8 cellular contexts compared by ENCODE assay signal in the genomic region with DNA sequence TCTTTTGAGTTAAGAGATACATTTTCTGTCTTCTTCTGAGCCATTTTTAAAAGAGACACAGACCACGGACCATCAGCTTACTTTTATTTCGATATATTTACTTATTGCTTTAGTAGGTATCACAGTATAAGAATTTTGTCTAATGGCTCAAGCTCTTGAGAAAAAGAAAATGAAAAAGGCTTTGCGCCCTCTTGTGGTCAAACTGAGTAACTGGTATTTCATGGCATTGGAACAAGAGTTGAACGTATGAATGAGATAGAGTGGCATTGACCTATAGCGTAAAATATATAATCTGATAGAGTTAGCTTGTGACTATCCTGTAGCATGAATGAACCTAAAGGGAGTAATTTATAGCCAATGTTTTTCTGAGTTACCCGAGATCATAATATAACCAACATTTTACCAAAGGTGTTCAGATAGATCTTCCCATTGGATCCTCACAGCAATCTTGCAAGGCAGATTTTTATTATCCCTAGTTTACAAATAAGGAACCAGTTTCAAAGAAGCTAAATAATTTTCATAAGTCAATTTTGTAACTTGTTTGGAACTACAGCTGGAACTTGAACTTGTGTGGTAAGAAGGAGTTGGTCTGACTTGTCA.
DNase-seq lines count a peak whose midpoint lies in the region; ATAC-seq, FAIRE-seq and TF ChIP-seq lines count a peak whose summit lies in the region.

No MANE protein-coding gene starts in this region.

- ATAC-seq in HG03045 (IDR thresholded peaks at IDR 0.05; ENCODE audit: unreplicated experiment) = no peak
- no peak for ATAC-seq in HG03280 (IDR thresholded peaks at IDR 0.05; ENCODE audit: unreplicated experiment)

- peaks cover 74% of the 10 kb centered on the region for H3K27me3 ChIP-seq in neutrophil

- H3K4me3 ChIP-seq in neutrophil (ENCODE audit: low read depth in 1 of 2, low read length in 1 of 2) = no peak overlapping the region

- peak; percentile 60 for DNase-seq in A172 (ENCODE audit: low spot score)
- DNase-seq in ELF-1 (ENCODE audit: low read depth, low spot score) = peak; percentile 26
- peak; percentile 56 for DNase-seq in NCI-H1105 (lab: John Stamatoyannopoulos, UW)
- peak; percentile 85 for DNase-seq in fibroblast of peridontal ligament (ENCODE audit: extremely low read depth)

- peak; percentile 75 for FAIRE-seq in TTC549 (lab: Jason Lieb, UNC)

- H3K27ac ChIP-seq in neutrophil = no peak overlapping the region

- H3K9me3 ChIP-seq in neutrophil = no peaks in the 10 kb centered on the region

- TF ChIP-seq CTCF in neutrophil (IDR thresholded peaks at IDR 0.05) = peak; percentile 59

- no peaks in the 10 kb centered on the region for H3K4me1 ChIP-seq in neutrophil (ENCODE audit: control insufficient read depth in 1 of 2, insufficient read depth in 1 of 2, low read depth in 1 of 2, low read length in 1 of 2)

- no peaks in the 10 kb centered on the region for H3K36me3 ChIP-seq in neutrophil

Comparison
In these comparisons a context has a peak if more than half of its experiments do, and no peak if none do; other contexts are left out.
1. DNase-seq: peak in every context shown above with its lines; median percentile 85 in fibroblast of peridontal ligament; 60 in A172; 56 in NCI-H1105; 26 in ELF-1.